In genomic region chr1:89044970-89045695, GRCh38 we compare ENCODE assay signal across 22 cellular contexts. TPM values are rescaled to one million over a fixed set of nuclear protein-coding genes. Genes with fewer than 3 reads are reported as not detected.
DNase-seq lines count a peak whose midpoint lies in the region; ATAC-seq, FAIRE-seq and TF ChIP-seq lines count a peak whose summit lies in the region.
"Had no signal": no experiment of that assay in that cellular context is flagged by ENCODE, and none has a peak within 500 bp of the region (broad histone marks: within the 10 kb centered on the region; RNA-seq: fewer than 3 reads in every experiment).

No MANE protein-coding gene starts in this region.

- intact Hi-C loops in K562 (cut with micrococcal nuclease), result no loop called here

- no peak for DNase-seq in GM19239 (ENCODE audit: insufficient read length, low spot score)
- no peak for DNase-seq in K562 (ENCODE audit: extremely low read depth in 1 of 4, low spot score in 3 of 4)
- peak; percentile 19 for DNase-seq in kidney tubule cell (ENCODE audit: low spot score)
- DNase-seq in DMS 273 (lab: John Stamatoyannopoulos, UW; ENCODE audit: unreplicated experiment), result no peak
- DNase-seq in RPMI8226, result no peak
- no peak for DNase-seq in CD1c-positive myeloid dendritic cell (ENCODE audit: extremely low spot score)
- no peak for DNase-seq in AG20443 (ENCODE audit: low spot score)
- DNase-seq: AML-193; COR-L47; DMS79 treated with DMSO at 0.1 percent for 48 hours; Karpas-422; MM.1S; NCI-H1092 treated with DMSO at 0.1 percent for 48 hours; NCI-H2107; NCI-H2227 treated with DMSO at 0.1 percent for 48 hours; NCI-H524 treated with DMSO at 0.1 percent for 48 hours; NK-92 treated with Interleukin-12 subunit alpha and Interleukin-12 subunit beta, amount 100 ng/mL, for 24 hours; SIG-M5 had no signal

- TF ChIP-seq CTCF in K562 (IDR thresholded peaks at IDR 0.05 in 2 of 3, conservative IDR thresholded peaks at IDR 0.05 in 1 of 3; ENCODE audit: insufficient read depth in 2 of 3, low read depth in 1 of 3, low read length in 3 of 3), result no peak

- H3K27ac ChIP-seq in K562 (ENCODE audit: extremely low read depth, low read depth, low read length) (no peak overlapping the region), mucosa of rectum (ENCODE audit: low read depth in 2 of 2, low read length in 2 of 2) (peak overlapping the region; percentile 56 to 80)

- H3K9me3 ChIP-seq in K562 (replicated peaks; ENCODE audit: control insufficient read depth, insufficient read depth, low read depth, low read length), result no peaks in the 10 kb centered on the region
- H3K9me3 ChIP-seq in mucosa of rectum (ENCODE audit: control insufficient read depth in 2 of 2, low read length in 2 of 2), result peaks cover 0 to 2% of the 10 kb centered on the region in 2 donors
- H3K9me3 ChIP-seq: HAP-1 had no signal

- no TSS peak for BruUV-seq in K562 (replicated peaks; lab: Mats Ljungman, UMichigan)

- WGBS in K562 (ENCODE audit: insufficient coverage, low coverage, missing lambda C conversion rate), result 0% methylated on average over 2 of the region's 2 CpGs

- H3K9ac ChIP-seq in K562 (ENCODE audit: insufficient read depth in 1 of 2, low read depth in 2 of 2, low read length in 2 of 2) (no peak overlapping the region), mucosa of rectum (ENCODE audit: low read depth in 1 of 2, low read length in 2 of 2) (no peak overlapping the region)

- H3K36me3 ChIP-seq in K562 (ENCODE audit: control insufficient read depth, insufficient read depth, low read length) (no peaks in the 10 kb centered on the region), mucosa of rectum (ENCODE audit: control insufficient read depth in 2 of 2, insufficient read depth in 2 of 2, low read length in 2 of 2) (no peaks in the 10 kb centered on the region)
- H3K36me3 ChIP-seq: HAP-1 had no signal

- no peak for ATAC-seq in K562

- peaks cover 0 to 2% of the 10 kb centered on the region in 2 experiments; a peak in 1 of 5 replicates for H3K27me3 ChIP-seq in K562 (ENCODE audit: control insufficient read depth in 2 of 2, insufficient read depth in 2 of 2, low read length in 2 of 2)
- H3K27me3 ChIP-seq in mucosa of rectum (ENCODE audit: control insufficient read depth in 2 of 2, insufficient read depth in 2 of 2, low read length in 2 of 2), result no peaks in the 10 kb centered on the region

- no peak for TF ChIP-seq POLR2A in K562 (conservative IDR thresholded peaks at IDR 0.05)

- TF ChIP-seq RAD21 in K562 (CRISPR knock-in tag; conservative IDR thresholded peaks at IDR 0.05 in 1 of 2, IDR thresholded peaks at IDR 0.05 in 1 of 2), result no peak

- H2AFZ ChIP-seq in K562 (ENCODE audit: low read depth, low read length), result no peak overlapping the region

- CTCF ChIA-PET in K562 (lab: Yijun Ruan, JAX; ENCODE audit: low intra/inter-chr PET ratio), result no interaction called here

- no peaks in the 10 kb centered on the region for H3K79me2 ChIP-seq in K562 (ENCODE audit: control insufficient read depth, insufficient read depth, low read length)

- POLR2A ChIA-PET in K562 (lab: Yijun Ruan, JAX), result no interaction called here

- no peak overlapping the region for H3K4me3 ChIP-seq in K562
- peak overlapping the region in 1 of 2 donors; percentile 35 for H3K4me3 ChIP-seq in mucosa of rectum (ENCODE audit: low read length in 2 of 2)
- H3K4me3 ChIP-seq: HAP-1 had no signal

- in situ Hi-C loops in K562 (cut with MboI), result no loop called here

- H4K20me1 ChIP-seq in K562 (replicated peaks; ENCODE audit: control insufficient read depth, insufficient read depth, low read length), result no peaks in the 10 kb centered on the region

- H3K4me1 ChIP-seq in K562 (replicated peaks in 1 of 2; ENCODE audit: control insufficient read depth in 2 of 2, insufficient read depth in 2 of 2, low read length in 2 of 2) (no peaks in the 10 kb centered on the region), mucosa of rectum (ENCODE audit: control insufficient read depth in 2 of 2, insufficient read depth in 2 of 2, low read length in 2 of 2) (peaks cover 8 to 15% of the 10 kb centered on the region in 2 donors)
- H3K4me1 ChIP-seq: HAP-1 had no signal

- FAIRE-seq in GM19239 (lab: Jason Lieb, UNC) (peak; percentile 23), K562 (lab: Jason Lieb, UNC) (no peak)

- no peaks in the 10 kb centered on the region for H3K9me1 ChIP-seq in K562 (ENCODE audit: control insufficient read depth, insufficient read depth, low read length)

- no peak overlapping the region for H3K4me2 ChIP-seq in K562 (ENCODE audit: insufficient read depth, low read length)

- no peak for TF ChIP-seq EP300 in K562 (IDR thresholded peaks at IDR 0.05; ENCODE audit: low read length)

RNA-seq across cellular contexts. Expression of gene GBP1, which starts 19.9 kb away (rescaled TPM):
- not detected in 2 replicates for total RNA-seq in K562 (2011; cell fraction: chromatin; rRNA removed; ENCODE audit: low replicate concordance)
- not detected in 2 replicates for total RNA-seq in K562 (2011; cell fraction: nucleolus; rRNA removed)
- total RNA-seq in K562 (2011; cell fraction: nucleoplasm; rRNA removed), result not detected in 2 replicates
- total RNA-seq in K562 (2014; rRNA removed) (not detected in 2 replicates), K562 (2014; rRNA removed; fragmentation: Illumina TruSeq; extraction: Trizol) (not detected in 2 replicates), K562 (2015; rRNA removed; fragmentation: Illumina TruSeq; extraction: Trizol) (not detected in 2 replicates), K562 (2021) (0.20 TPM in 1 of 2 replicates, not detected in the other)
- polyA plus RNA-seq in K562 (2011; rRNA removed) (not detected in 2 replicates), K562 (2014; fragmentation: Illumina TruSeq; extraction: Trizol) (not detected in 2 replicates), K562 (2014; fragmentation: Nextera tagmentation; extraction: Ambion mirVana) (not detected), K562 (2014; rRNA removed) (not detected in 2 replicates)
- polyA plus RNA-seq in K562 (2011; cell fraction: cytosol; rRNA removed), result not detected in 2 replicates
- not detected in 2 replicates for polyA plus RNA-seq in K562 (2011; cell fraction: nucleus; rRNA removed)
- polyA plus RNA-seq in K562 (2012), result not detected in 2 replicates
- not detected in 2 replicates for polyA minus RNA-seq in K562 (2011; rRNA and poly(A)+ RNA removed)
- not detected in 2 replicates for polyA minus RNA-seq in K562 (2011; cell fraction: cytosol; rRNA and poly(A)+ RNA removed)
- not detected in 2 replicates for polyA minus RNA-seq in K562 (2011; cell fraction: nucleus; rRNA and poly(A)+ RNA removed)
- total RNA-seq: G401, OCI-LY7 had no signal

RNA-seq across cellular contexts. Expression of gene GBP3, which starts 22.5 kb away (rescaled TPM):
- total RNA-seq in K562 (2011; cell fraction: chromatin; rRNA removed; ENCODE audit: low replicate concordance), result not detected in 2 replicates
- not detected in 2 replicates for total RNA-seq in K562 (2011; cell fraction: nucleolus; rRNA removed)
- not detected in 2 replicates for total RNA-seq in K562 (2011; cell fraction: nucleoplasm; rRNA removed)
- not detected in 2 replicates for total RNA-seq in K562 (2014; rRNA removed)
- total RNA-seq in K562 (2014; rRNA removed; fragmentation: Illumina TruSeq; extraction: Trizol), result 0.11 TPM in 1 of 2 replicates, not detected in the other
- total RNA-seq in K562 (2015; rRNA removed; fragmentation: Illumina TruSeq; extraction: Trizol), result 0.14 TPM in 1 of 2 replicates, not detected in the other
- 0.22 TPM in 1 of 2 replicates, not detected in the other for total RNA-seq in K562 (2021)
- 0.05 and 0.11 TPM in 2 replicates for polyA plus RNA-seq in K562 (2011; rRNA removed)
- 0.04 TPM in 1 of 2 replicates, not detected in the other for polyA plus RNA-seq in K562 (2011; cell fraction: cytosol; rRNA removed)
- polyA plus RNA-seq in K562 (2011; cell fraction: nucleus; rRNA removed), result 0.18 TPM in 1 of 2 replicates, not detected in the other
- polyA plus RNA-seq in K562 (2012), result 0.04 and 0.43 TPM in 2 replicates
- polyA plus RNA-seq in K562 (2014; fragmentation: Illumina TruSeq; extraction: Trizol), result 0.07 TPM in 1 of 2 replicates, not detected in the other
- under 1 TPM in 1 of 2 experiments, not detected in 1; 0.07 TPM for polyA plus RNA-seq in K562 (2014; fragmentation: Nextera tagmentation; extraction: Ambion mirVana)
- polyA plus RNA-seq in K562 (2014; rRNA removed), result not detected in 2 replicates
- polyA minus RNA-seq in K562 (2011; rRNA and poly(A)+ RNA removed), result 0.51 TPM in 1 of 2 replicates, not detected in the other
- polyA minus RNA-seq in K562 (2011; cell fraction: cytosol; rRNA and poly(A)+ RNA removed), result not detected in 2 replicates
- not detected in 2 replicates for polyA minus RNA-seq in K562 (2011; cell fraction: nucleus; rRNA and poly(A)+ RNA removed)
- total RNA-seq: G401 had no signal

RNA-seq across cellular contexts. Expression of gene KYAT3, which starts 52.7 kb away (rescaled TPM):
- total RNA-seq in K562 (2011; cell fraction: chromatin; rRNA removed; ENCODE audit: low replicate concordance), result 16.8 and 37.2 TPM in 2 replicates
- 5.0 and 7.2 TPM in 2 replicates for total RNA-seq in K562 (2011; cell fraction: nucleolus; rRNA removed)
- 13.6 and 14.5 TPM in 2 replicates for total RNA-seq in K562 (2011; cell fraction: nucleoplasm; rRNA removed)
- total RNA-seq in K562 (2014; rRNA removed), result 19.2 and 19.8 TPM in 2 replicates
- total RNA-seq in K562 (2014; rRNA removed; fragmentation: Illumina TruSeq; extraction: Trizol), result 44.6 and 48.5 TPM in 2 replicates
- total RNA-seq in K562 (2015; rRNA removed; fragmentation: Illumina TruSeq; extraction: Trizol), result 31.7 and 33.7 TPM in 2 replicates
- 30.5 and 32.8 TPM in 2 replicates for total RNA-seq in K562 (2021)
- polyA plus RNA-seq in K562 (2011; rRNA removed), result 34.3 and 60.3 TPM in 2 replicates
- 13.0 and 21.2 TPM in 2 replicates for polyA plus RNA-seq in K562 (2011; cell fraction: cytosol; rRNA removed)
- 14.7 and 17.9 TPM in 2 replicates for polyA plus RNA-seq in K562 (2011; cell fraction: nucleus; rRNA removed)
- polyA plus RNA-seq in K562 (2012), result 25.7 and 30.4 TPM in 2 replicates
- 38.4 and 47.6 TPM in 2 replicates for polyA plus RNA-seq in K562 (2014; fragmentation: Illumina TruSeq; extraction: Trizol)
- polyA plus RNA-seq in K562 (2014; fragmentation: Nextera tagmentation; extraction: Ambion mirVana), result 10 to 100 TPM; 51.8 to 54.8 TPM
- 36.3 and 37.4 TPM in 2 replicates for polyA plus RNA-seq in K562 (2014; rRNA removed)
- 47.2 and 54.4 TPM in 2 replicates for polyA minus RNA-seq in K562 (2011; rRNA and poly(A)+ RNA removed)
- 12.9 and 21.0 TPM in 2 replicates for polyA minus RNA-seq in K562 (2011; cell fraction: cytosol; rRNA and poly(A)+ RNA removed)
- 8.3 and 13.2 TPM in 2 replicates for polyA minus RNA-seq in K562 (2011; cell fraction: nucleus; rRNA and poly(A)+ RNA removed)

RNA-seq across cellular contexts. Expression of gene RBMXL1, which starts 52.7 kb away (rescaled TPM):
- 12.3 and 38.0 TPM in 2 replicates for total RNA-seq in K562 (2011; cell fraction: chromatin; rRNA removed; ENCODE audit: low replicate concordance)
- total RNA-seq in K562 (2011; cell fraction: nucleolus; rRNA removed), result 6.8 and 8.6 TPM in 2 replicates
- total RNA-seq in K562 (2011; cell fraction: nucleoplasm; rRNA removed), result 17.7 and 24.4 TPM in 2 replicates
- 11.4 and 12.9 TPM in 2 replicates for total RNA-seq in K562 (2014; rRNA removed)
- total RNA-seq in K562 (2014; rRNA removed; fragmentation: Illumina TruSeq; extraction: Trizol), result 21.2 and 24.9 TPM in 2 replicates
- 19.2 and 19.4 TPM in 2 replicates for total RNA-seq in K562 (2015; rRNA removed; fragmentation: Illumina TruSeq; extraction: Trizol)
- total RNA-seq in K562 (2021), result 19.0 and 21.8 TPM in 2 replicates
- 8.4 and 12.7 TPM in 2 replicates for polyA plus RNA-seq in K562 (2011; rRNA removed)
- 4.5 and 6.4 TPM in 2 replicates for polyA plus RNA-seq in K562 (2011; cell fraction: cytosol; rRNA removed)
- polyA plus RNA-seq in K562 (2011; cell fraction: nucleus; rRNA removed), result 7.3 and 7.4 TPM in 2 replicates
- polyA plus RNA-seq in K562 (2012), result 10.5 and 10.7 TPM in 2 replicates
- 16.4 and 21.7 TPM in 2 replicates for polyA plus RNA-seq in K562 (2014; fragmentation: Illumina TruSeq; extraction: Trizol)
- polyA plus RNA-seq in K562 (2014; fragmentation: Nextera tagmentation; extraction: Ambion mirVana), result 10 to 100 TPM; 12.3 to 13.0 TPM
- 9.5 and 10.2 TPM in 2 replicates for polyA plus RNA-seq in K562 (2014; rRNA removed)
- polyA minus RNA-seq in K562 (2011; rRNA and poly(A)+ RNA removed), result 23.2 and 24.0 TPM in 2 replicates
- polyA minus RNA-seq in K562 (2011; cell fraction: cytosol; rRNA and poly(A)+ RNA removed), result 7.2 and 7.9 TPM in 2 replicates
- 10.4 and 13.1 TPM in 2 replicates for polyA minus RNA-seq in K562 (2011; cell fraction: nucleus; rRNA and poly(A)+ RNA removed)
